In genomic region chr12:67268896-67269631, GRCh38 we compare ENCODE assay signal across 1 cellular context.
A peak's percentile ranks its signal among the peaks of the same experiment; 100 is the strongest.
TF ChIP-seq lines count a peak whose summit lies in the region.

CAND1 (plus strand) TSS chr12:67269358; CDS start chr12:67269718, 360 bp downstream.

TF ChIP-seq in K562, 482 proteins besides CTCF, POLR2A, EP300 and RAD21 (continued from another document):
- TF ChIP-seq HMG20A (CRISPR knock-in tag; conservative IDR thresholded peaks at IDR 0.05) (no peak), E4F1 (CRISPR knock-in tag; IDR thresholded peaks at IDR 0.05; ENCODE audit: borderline replicate concordance) (no peak), HBP1 (CRISPR knock-in tag; IDR thresholded peaks at IDR 0.05) (0 out of 2 replicates have a peak, but pooled peaks have one; percentile 52), ZNF707 (CRISPR knock-in tag; conservative IDR thresholded peaks at IDR 0.05) (no peak), E2F5 (CRISPR knock-in tag; IDR thresholded peaks at IDR 0.05) (no peak), ESRRA (IDR thresholded peaks at IDR 0.05; ENCODE audit: borderline replicate concordance, low read depth) (no peak), ZNF232 (CRISPR knock-in tag; IDR thresholded peaks at IDR 0.05) (no peak), E2F8 (IDR thresholded peaks at IDR 0.05; ENCODE audit: low read depth, partially characterized antibody) (no peak), GTF2A2 (tag; IDR thresholded peaks at IDR 0.05) (no peak), KHSRP (IDR thresholded peaks at IDR 0.05) (no peak), AFF1 (IDR thresholded peaks at IDR 0.05; ENCODE audit: low read depth in 1 of 2, partially characterized antibody in 2 of 2) (peak; percentile 67 to 75), ATF7 (IDR thresholded peaks at IDR 0.05) (peak; percentile 84), ZFX (CRISPR knock-in tag; IDR thresholded peaks at IDR 0.05) (peak; percentile 99), E2F6 (IDR thresholded peaks at IDR 0.05; ENCODE audit: borderline replicate concordance in 1 of 2, extremely low read depth in 1 of 2, insufficient read depth in 1 of 2, insufficient read length in 1 of 2, low read depth in 1 of 2, low read length in 1 of 2, poor library complexity in 1 of 2, severe bottlenecking in 1 of 2) (peak; percentile 76 to 89), NEUROD1 (IDR thresholded peaks at IDR 0.05; ENCODE audit: borderline replicate concordance, low read depth, low read length, partially characterized antibody) (peak; percentile 81)
